ENCODE assay signal across 25 cellular contexts in genomic region chr10:28926932-28927331, GRCh38.
A peak's percentile ranks its signal among the peaks of the same experiment; 100 is the strongest.
DNase-seq lines count a peak whose midpoint lies in the region; ATAC-seq, FAIRE-seq and TF ChIP-seq lines count a peak whose summit lies in the region.
"Had no signal": no experiment of that assay in that cellular context is flagged by ENCODE, and none has a peak within 500 bp of the region (broad histone marks: within the 10 kb centered on the region; RNA-seq: fewer than 3 reads in every experiment).

No MANE protein-coding gene starts in this region.

- TF ChIP-seq RAD21 in A549 (conservative IDR thresholded peaks at IDR 0.05 in 1 of 2, IDR thresholded peaks at IDR 0.05 in 1 of 2) (no peak), K562 (CRISPR knock-in tag; conservative IDR thresholded peaks at IDR 0.05 in 1 of 2, IDR thresholded peaks at IDR 0.05 in 1 of 2) (no peak)

- DNase-seq in right atrium auricular region (ENCODE audit: low spot score) (peak; percentile 16), left ventricle myocardium superior (no peak), A549 (ENCODE audit: low read depth in 1 of 2, low spot score in 1 of 2) (no peak), K562 (ENCODE audit: extremely low read depth in 1 of 4, low spot score in 3 of 4) (no peak)
- DNase-seq: ACHN; BE2C; C1 segment of cervical spinal cord; CD4-positive, alpha-beta memory T cell; CD4-positive, CD25-positive, alpha-beta regulatory T cell; CD8-positive, alpha-beta memory T cell; COR-L47; DMS 273 treated with DMSO at 0.1 percent for 48 hours; DMS153; DMS53; DMS79; DND-41; EL; GDM1 had no signal

- ATAC-seq in left ventricle myocardium superior = no peak
- ATAC-seq in A549 = no peak
- ATAC-seq in K562 = no peak
- no peak for ATAC-seq in GM19463 (IDR thresholded peaks at IDR 0.05; ENCODE audit: unreplicated experiment)
- no peak for ATAC-seq in HG02870 (IDR thresholded peaks at IDR 0.05; ENCODE audit: unreplicated experiment)
- ATAC-seq: GM12878 had no signal

- H3K79me2 ChIP-seq in K562 (ENCODE audit: control insufficient read depth, insufficient read depth, low read length) = no peaks in the 10 kb centered on the region

- no TSS peak for BruUV-seq in K562 (replicated peaks; lab: Mats Ljungman, UMichigan)

- TF ChIP-seq CTCF in right atrium auricular region (IDR thresholded peaks at IDR 0.05) (no peak), A549 (IDR thresholded peaks at IDR 0.05) (no peak), K562 (IDR thresholded peaks at IDR 0.05 in 2 of 3, conservative IDR thresholded peaks at IDR 0.05 in 1 of 3; ENCODE audit: insufficient read depth in 2 of 3, low read depth in 1 of 3, low read length in 3 of 3) (no peak)

- H3K9me1 ChIP-seq in K562 (ENCODE audit: control insufficient read depth, insufficient read depth, low read length) = no peaks in the 10 kb centered on the region

- H3K27ac ChIP-seq in right atrium auricular region = no peak overlapping the region
- H3K27ac ChIP-seq in A549 = no peak overlapping the region
- no peak overlapping the region for H3K27ac ChIP-seq in K562 (ENCODE audit: extremely low read depth, low read depth, low read length)
- H3K27ac ChIP-seq: 22Rv1, BLaER1 had no signal

- H3K9ac ChIP-seq in K562 (ENCODE audit: insufficient read depth in 1 of 2, low read depth in 2 of 2, low read length in 2 of 2) = no peak overlapping the region
- H3K9ac ChIP-seq: BLaER1 had no signal

- POLR2A ChIA-PET in A549 (lab: Yijun Ruan, JAX) = no interaction called here
- POLR2A ChIA-PET in K562 (lab: Yijun Ruan, JAX) = no interaction called here

- FAIRE-seq in A549 (lab: Jason Lieb, UNC) (no peak), K562 (lab: Jason Lieb, UNC) (no peak)
- FAIRE-seq: GM12878, GM12892, GM18507 had no signal

- WGBS in A549 (ENCODE audit: missing lambda C conversion rate) = 83% methylated on average over 3 of the region's 3 CpGs
- WGBS in K562 (ENCODE audit: insufficient coverage, low coverage, missing lambda C conversion rate) = 72% methylated on average over 3 of the region's 3 CpGs

- CTCF ChIA-PET in A549 (lab: Yijun Ruan, JAX) (interaction anchor here (0.8 to 3.9 kb wide), 3 partner anchors 12 to 429 kb away, joined by 3 to 19 read pairs (median 3); no protein-coding TSS in a partner anchor), K562 (lab: Yijun Ruan, JAX; ENCODE audit: low intra/inter-chr PET ratio) (no interaction called here)

- in situ Hi-C loops in K562 (cut with MboI) = no loop called here

- no peak overlapping the region for H3K4me2 ChIP-seq in A549
- H3K4me2 ChIP-seq in K562 (ENCODE audit: insufficient read depth, low read length) = no peak overlapping the region
- H3K4me2 ChIP-seq: BLaER1 had no signal

- peaks cover 0 to 9% of the 10 kb centered on the region in 2 donors for H3K4me1 ChIP-seq in right atrium auricular region
- H3K4me1 ChIP-seq in A549 = peaks cover 17% of the 10 kb centered on the region
- H3K4me1 ChIP-seq in K562 (replicated peaks in 1 of 2; ENCODE audit: control insufficient read depth in 2 of 2, insufficient read depth in 2 of 2, low read length in 2 of 2) = peaks cover 0 to 5% of the 10 kb centered on the region in 2 experiments; a peak in 1 of 5 replicates
- H3K4me1 ChIP-seq: BE2C, BLaER1 had no signal

- H3K4me3 ChIP-seq in right atrium auricular region (no peak overlapping the region), A549 (no peak overlapping the region), K562 (no peak overlapping the region)
- H3K4me3 ChIP-seq: BLaER1, GM12878 had no signal

- no peak overlapping the region for H2AFZ ChIP-seq in K562 (ENCODE audit: low read depth, low read length)

- H3K36me3 ChIP-seq in right atrium auricular region (no peaks in the 10 kb centered on the region), K562 (ENCODE audit: control insufficient read depth, insufficient read depth, low read length) (no peaks in the 10 kb centered on the region)
- H3K36me3 ChIP-seq: BE2C, BLaER1 had no signal

- H3K9me3 ChIP-seq in right atrium auricular region (no peaks in the 10 kb centered on the region), A549 (peaks cover 6% of the 10 kb centered on the region; the same call in 1 of the 3 replicates), K562 (replicated peaks; ENCODE audit: control insufficient read depth, insufficient read depth, low read depth, low read length) (no peaks in the 10 kb centered on the region)
- H3K9me3 ChIP-seq: BE2C had no signal

- H4K20me1 ChIP-seq in K562 (replicated peaks; ENCODE audit: control insufficient read depth, insufficient read depth, low read length) = no peaks in the 10 kb centered on the region
- H4K20me1 ChIP-seq: BLaER1 had no signal

- H3K27me3 ChIP-seq in right atrium auricular region = no peaks in the 10 kb centered on the region
- no peaks in the 10 kb centered on the region for H3K27me3 ChIP-seq in K562 (ENCODE audit: control insufficient read depth in 2 of 2, insufficient read depth in 2 of 2, low read length in 2 of 2)
- H3K27me3 ChIP-seq: BE2C had no signal

- intact Hi-C loops in left ventricle myocardium superior (cut with micrococcal nuclease) (no loop called here), K562 (cut with micrococcal nuclease) (no loop called here)

- TF ChIP-seq POLR2A in A549 (IDR thresholded peaks at IDR 0.05; ENCODE audit: low read length) (no peak), K562 (conservative IDR thresholded peaks at IDR 0.05) (no peak)

- TF ChIP-seq EP300 in A549 (IDR thresholded peaks at IDR 0.05) = no peak
- no peak for TF ChIP-seq EP300 in K562 (IDR thresholded peaks at IDR 0.05; ENCODE audit: low read length)

TF ChIP-seq in A549, 52 proteins besides CTCF, POLR2A, EP300 and RAD21:
- TF ChIP-seq KDM1A (IDR thresholded peaks at IDR 0.05; ENCODE audit: low read depth) = peak; percentile 68; the same call in 1 of the 2 replicates
- TF ChIP-seq CEBPB (IDR thresholded peaks at IDR 0.05) = no peak
- no peak for TF ChIP-seq BHLHE40 (IDR thresholded peaks at IDR 0.05; ENCODE audit: low read depth, low read length)
- peak; percentile 24 for TF ChIP-seq ZFP36 (IDR thresholded peaks at IDR 0.05; ENCODE audit: borderline replicate concordance, partially characterized antibody)
- TF ChIP-seq NFE2L2 (conservative IDR thresholded peaks at IDR 0.05; ENCODE audit: low read length) = no peak

TF ChIP-seq in K562, 482 proteins besides CTCF, POLR2A, EP300 and RAD21:
- peak; percentile 62 for TF ChIP-seq BCOR (IDR thresholded peaks at IDR 0.05)
- TF ChIP-seq ADNP (tag; IDR thresholded peaks at IDR 0.05) = peak; percentile 48; the same call in 1 of the 2 replicates
- TF ChIP-seq ZFP36 (IDR thresholded peaks at IDR 0.05; ENCODE audit: low read depth, low read length, partially characterized antibody) = peak; percentile 37
- no peak for TF ChIP-seq ZNF778 (CRISPR knock-in tag; IDR thresholded peaks at IDR 0.05)
- TF ChIP-seq RBM25 (IDR thresholded peaks at IDR 0.05; ENCODE audit: low read depth, low read length, severe bottlenecking) = peak; percentile 87
